10 cellular contexts compared by ENCODE assay signal in genomic region chr3:138775254-138775595, GRCh38. TPM values are rescaled to one million over a fixed set of nuclear protein-coding genes. Genes with fewer than 3 reads are reported as not detected.
A peak's percentile ranks its signal among the peaks of the same experiment; 100 is the strongest.
DNase-seq lines count a peak whose midpoint lies in the region; ATAC-seq and TF ChIP-seq lines count a peak whose summit lies in the region.
"Had no signal": no experiment of that assay in that cellular context is flagged by ENCODE, and none has a peak within 500 bp of the region (broad histone marks: within the 10 kb centered on the region; RNA-seq: fewer than 3 reads in every experiment).

No MANE protein-coding gene starts in this region.

- H3K36me3 Mint-ChIP-seq in H9 (ENCODE audit: insufficient read depth in 1 of 3, low read depth in 3 of 3) (peaks cover 7 to 18% (median 9%) of the 10 kb centered on the region in 3 experiments; a peak in 6 of 7 replicates), T-cell (peaks cover 21% of the 10 kb centered on the region)

- H3K36me3 ChIP-seq in sigmoid colon (no peaks in the 10 kb centered on the region), mucosa of descending colon (ENCODE audit: low read depth) (no peaks in the 10 kb centered on the region)

- ATAC-seq in T-cell (replicated peaks in 1 of 4) = no peak
- ATAC-seq in HG03139 (IDR thresholded peaks at IDR 0.05; ENCODE audit: unreplicated experiment) = no peak
- ATAC-seq in mucosa of descending colon = no peak

- no peak overlapping the region for H3K4ac ChIP-seq in H9 (ENCODE audit: low read depth, low read length)

- TF ChIP-seq CTCF in H9 (conservative IDR thresholded peaks at IDR 0.05) = no peak
- TF ChIP-seq CTCF in fibroblast of villous mesenchyme (IDR thresholded peaks at IDR 0.05; ENCODE audit: insufficient read depth, low read depth, low read length) = no peak
- no peak for TF ChIP-seq CTCF in sigmoid colon (IDR thresholded peaks at IDR 0.05)
- no peak for TF ChIP-seq CTCF in mucosa of descending colon (IDR thresholded peaks at IDR 0.05)

- H3K27me3 ChIP-seq in H9 (ENCODE audit: insufficient read depth, low read length) (no peaks in the 10 kb centered on the region), sigmoid colon (no peaks in the 10 kb centered on the region)

- intact Hi-C loops in sigmoid colon (cut with DNase I) = loop anchor here (5.0 kb wide), 1 partner anchor 57 kb away; the partner anchor contains the start of gene PIK3CB
- intact Hi-C loops in mucosa of descending colon (cut with DNase I, micrococcal nuclease) = no loop called here

- H4K8ac ChIP-seq in H9 (replicated peaks; ENCODE audit: insufficient read length, low read depth, low read length) = no peak overlapping the region

- H2BK15ac ChIP-seq in H9 (ENCODE audit: low read depth, low read length) = no peak overlapping the region

- DNase-seq in H9 = no peak
- no peak for DNase-seq in T-cell
- DNase-seq in fibroblast of villous mesenchyme (ENCODE audit: low read depth) = peak; percentile 35
- DNase-seq in sigmoid colon = no peak
- no peak for DNase-seq in cortex of kidney (lab: John Stamatoyannopoulos, UW)
- DNase-seq in NCI-H187 (lab: John Stamatoyannopoulos, UW) = no peak
- no peak for DNase-seq in mucosa of descending colon
- DNase-seq: activated CD4-positive, CD25-positive, alpha-beta regulatory T cell treated with anti-CD3 and anti-CD28 coated beads, Interleukin-2, amount 50 U/mL, for 72 hours; activated naive CD8-positive, alpha-beta T cell treated with anti-CD3 and anti-CD28 coated beads, Interleukin-2, amount 50 U/mL, for 24 hours had no signal

- no peak overlapping the region for H4K5ac ChIP-seq in H9 (ENCODE audit: insufficient read length, low read depth, low read length)

- no peak overlapping the region for H3K18ac ChIP-seq in H9 (ENCODE audit: insufficient read length, low read depth, low read length)

- H3K9ac ChIP-seq in H9 (ENCODE audit: extremely low read depth, insufficient read length, low read length) = no peak overlapping the region

- H2BK12ac ChIP-seq in H9 (ENCODE audit: insufficient read length, low read depth, low read length) = no peak overlapping the region

- no peak overlapping the region for H2BK5ac ChIP-seq in H9 (ENCODE audit: insufficient read length, low read length)

- no peak overlapping the region for H2AFZ ChIP-seq in H9 (ENCODE audit: low read length)

- H3K14ac ChIP-seq in H9 (ENCODE audit: insufficient read depth, low read length) = no peak overlapping the region

- no peak overlapping the region for H2AK5ac ChIP-seq in H9 (ENCODE audit: insufficient read length, low read length)

- H3K9me3 Mint-ChIP-seq in H9 = peaks cover 0 to under 1% of the 10 kb centered on the region in 2 experiments; a peak in 1 of 5 replicates
- no peaks in the 10 kb centered on the region for H3K9me3 Mint-ChIP-seq in T-cell
- H3K9me3 Mint-ChIP-seq: activated naive CD8-positive, alpha-beta T cell treated with anti-CD3 and anti-CD28 coated beads, Interleukin-2, amount 50 U/mL, for 24 hours had no signal

- TF ChIP-seq POLR2A in sigmoid colon (IDR thresholded peaks at IDR 0.05) = no peak

- peak overlapping the region in 2 of 3 experiments; percentile 50 to 88; a peak in 4 of 7 replicates for H3K27ac Mint-ChIP-seq in H9
- H3K27ac Mint-ChIP-seq in T-cell = peak overlapping the region; percentile 11 to 46
- H3K27ac Mint-ChIP-seq: activated naive CD8-positive, alpha-beta T cell treated with anti-CD3 and anti-CD28 coated beads, Interleukin-2, amount 50 U/mL, for 24 hours had no signal

- H3K4me3 ChIP-seq in fibroblast of villous mesenchyme (ENCODE audit: low read depth, low read length) (no peak overlapping the region), sigmoid colon (no peak overlapping the region), mucosa of descending colon (no peak overlapping the region)

- H3K4me1 ChIP-seq in H9 (ENCODE audit: insufficient read depth, low read length) = no peaks in the 10 kb centered on the region
- H3K4me1 ChIP-seq in sigmoid colon = peaks cover 0 to 29% (median 18%) of the 10 kb centered on the region in 4 donors
- H3K4me1 ChIP-seq in mucosa of descending colon (ENCODE audit: low read depth) = peaks cover 13% of the 10 kb centered on the region

- H3K4me1 Mint-ChIP-seq in H9 (peaks cover 4 to 10% of the 10 kb centered on the region in 2 experiments; a peak in 2 of 4 replicates), T-cell (peaks cover 3 to 48% (median 46%) of the 10 kb centered on the region in 3 donors)

- no peaks in the 10 kb centered on the region for H3K79me2 ChIP-seq in H9 (ENCODE audit: insufficient read depth, low read length)

- POLR2A ChIA-PET in T-cell (lab: Charles Lee) = interaction anchor here in 1 of 2 donors (0.5 kb wide), 1 partner anchor 21 kb away, joined by 4 read pairs; no protein-coding TSS in a partner anchor

- H3K23me2 ChIP-seq in H9 (ENCODE audit: insufficient read length, low read depth, low read length, poor library complexity, severe bottlenecking) = no peaks in the 10 kb centered on the region

- TF ChIP-seq EP300 in sigmoid colon (IDR thresholded peaks at IDR 0.05) = no peak

- no peak overlapping the region for H3T11ph ChIP-seq in H9 (ENCODE audit: low read length)

- H3K9me3 ChIP-seq in H9 (ENCODE audit: control insufficient read depth, low read depth, low read length) (no peaks in the 10 kb centered on the region), sigmoid colon (no peaks in the 10 kb centered on the region), mucosa of descending colon (no peaks in the 10 kb centered on the region)

- CTCF ChIA-PET in T-cell (lab: Charles Lee) = no interaction called here

- no peak overlapping the region for H3K4me2 ChIP-seq in H9 (ENCODE audit: insufficient read depth, insufficient read length, low read length)

- no peak overlapping the region for H4K91ac ChIP-seq in H9 (ENCODE audit: insufficient read length, low read depth, low read length)

- peak overlapping the region; percentile 33 for H3K27ac ChIP-seq in H9 (ENCODE audit: insufficient read length, low read depth, low read length)
- peak overlapping the region; percentile 1 to 65 (median 60) for H3K27ac ChIP-seq in sigmoid colon

- H2BK20ac ChIP-seq in H9 (ENCODE audit: low read depth, low read length, poor library complexity, severe bottlenecking) = no peak overlapping the region

- no peak overlapping the region for H3K4me3 Mint-ChIP-seq in H9
- H3K4me3 Mint-ChIP-seq in T-cell = no peak overlapping the region
- H3K4me3 Mint-ChIP-seq: activated naive CD8-positive, alpha-beta T cell treated with anti-CD3 and anti-CD28 coated beads, Interleukin-2, amount 50 U/mL, for 24 hours had no signal

- H3K23ac ChIP-seq in H9 (ENCODE audit: insufficient read length, low read depth, low read length) = no peak overlapping the region

- H3K56ac ChIP-seq in H9 (ENCODE audit: insufficient read length, low read depth, low read length) = no peak overlapping the region

- no peak overlapping the region for H2BK120ac ChIP-seq in H9 (ENCODE audit: low read depth, low read length, poor library complexity, severe bottlenecking)

- no CpG with 5 or more reads among the region's 4 CpGs for WGBS in H9 (ENCODE audit: extremely low coverage, insufficient read length, low lambda C conversion rate)
- 67 to 70% methylated on average over 4 of the region's 4 CpGs for WGBS in sigmoid colon, 2 donors

- no peaks in the 10 kb centered on the region for H3K79me1 ChIP-seq in H9 (ENCODE audit: insufficient read depth, low read depth, low read length, poor library complexity, severe bottlenecking)

- H3K27me3 Mint-ChIP-seq in H9 (ENCODE audit: low read depth) = no peaks in the 10 kb centered on the region
- no peaks in the 10 kb centered on the region for H3K27me3 Mint-ChIP-seq in T-cell
- H3K27me3 Mint-ChIP-seq: activated naive CD8-positive, alpha-beta T cell treated with anti-CD3 and anti-CD28 coated beads, Interleukin-2, amount 50 U/mL, for 24 hours had no signal

- no peaks in the 10 kb centered on the region for H4K20me1 ChIP-seq in H9 (ENCODE audit: control insufficient read depth, insufficient read depth, insufficient read length)

RNA-seq across cellular contexts. Expression of gene PIK3CB, which starts 59.5 kb away (rescaled TPM):
- total RNA-seq in H9 (2021) = 33.0 and 35.6 TPM in 2 replicates
- total RNA-seq in T-cell = 10 to 100 TPM; 25.2 to 34.4 (median 30.9) TPM
- 8.4 and 9.9 TPM in 2 replicates for total RNA-seq in fibroblast of villous mesenchyme
- 10 to 100 TPM; 17.4 to 29.5 (median 22.2) TPM for total RNA-seq in sigmoid colon
- 10 to 100 TPM; 18.6 to 28.9 (median 22.0) TPM for polyA plus RNA-seq in sigmoid colon
- 10 to 100 TPM; 44.3 to 57.9 (median 51.8) TPM for total RNA-seq in mucosa of descending colon
